In the genomic region with DNA sequence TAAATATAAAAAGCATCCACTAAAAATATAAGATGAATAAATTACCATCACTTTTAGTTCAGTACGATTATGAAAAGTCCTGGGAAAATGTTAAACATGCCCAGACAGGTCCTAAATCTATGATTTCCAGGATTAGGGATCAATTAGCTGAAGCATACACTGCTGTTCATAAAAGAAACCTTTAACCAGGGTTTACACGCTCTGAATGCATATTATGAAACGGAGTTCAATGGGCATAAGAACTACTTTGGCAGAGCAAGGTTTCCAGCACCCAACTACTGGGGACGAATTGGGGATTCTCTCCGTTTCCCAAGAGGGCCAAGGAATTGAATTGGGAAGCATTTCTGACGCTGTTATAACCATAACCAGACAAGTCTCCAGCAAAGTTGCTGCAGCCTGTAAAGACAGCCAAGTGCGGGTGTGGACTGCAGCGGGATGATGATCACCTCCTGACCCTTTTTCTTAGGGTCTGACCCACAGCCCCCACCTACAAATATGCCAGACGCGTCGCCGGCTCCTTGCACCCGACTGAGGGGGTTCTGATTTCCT, we compare ENCODE assay signal across 8 cellular contexts. TPM values are rescaled to one million over a fixed set of nuclear protein-coding genes. Genes with fewer than 3 reads are reported as not detected.
DNase-seq lines count a peak whose midpoint lies in the region; ATAC-seq and TF ChIP-seq lines count a peak whose summit lies in the region.

No MANE protein-coding gene starts in this region.

- H3K4me1 ChIP-seq in thoracic aorta (ENCODE audit: control insufficient read depth in 1 of 2, low read depth in 2 of 2) = peaks cover 36 to 69% of the 10 kb centered on the region in 2 donors

- H3K9me3 Mint-ChIP-seq in activated CD8-positive, alpha-beta memory T cell treated with anti-CD3 and anti-CD28 coated beads, Interleukin-2, amount 10 ng/mL, durations not matched to agents 7 days and 5 days (ENCODE audit: low read depth) = no peaks in the 10 kb centered on the region
- no peaks in the 10 kb centered on the region for H3K9me3 Mint-ChIP-seq in activated naive CD8-positive, alpha-beta T cell treated with anti-CD3 and anti-CD28 coated beads for 36 hours

- peaks cover 65% of the 10 kb centered on the region for H3K4me1 Mint-ChIP-seq in activated CD8-positive, alpha-beta memory T cell treated with anti-CD3 and anti-CD28 coated beads, Interleukin-2, amount 10 ng/mL, durations not matched to agents 7 days and 5 days
- peaks cover 33% of the 10 kb centered on the region for H3K4me1 Mint-ChIP-seq in activated naive CD8-positive, alpha-beta T cell treated with anti-CD3 and anti-CD28 coated beads for 36 hours

- no peaks in the 10 kb centered on the region for H3K27me3 ChIP-seq in kidney epithelial cell (ENCODE audit: control insufficient read depth, insufficient read depth, low read length)
- H3K27me3 ChIP-seq in thoracic aorta (replicated peaks; ENCODE audit: insufficient read depth) = no peaks in the 10 kb centered on the region

- H3K36me3 Mint-ChIP-seq in activated CD8-positive, alpha-beta memory T cell treated with anti-CD3 and anti-CD28 coated beads, Interleukin-2, amount 10 ng/mL, durations not matched to agents 7 days and 5 days = peaks cover 21% of the 10 kb centered on the region
- peaks cover 18% of the 10 kb centered on the region for H3K36me3 Mint-ChIP-seq in activated naive CD8-positive, alpha-beta T cell treated with anti-CD3 and anti-CD28 coated beads for 36 hours

- peak overlapping the region in 1 of 2 donors; percentile 96 for H3K27ac ChIP-seq in thoracic aorta

- H3K36me3 ChIP-seq in kidney epithelial cell (ENCODE audit: control insufficient read depth, insufficient read depth, low read length) (no peaks in the 10 kb centered on the region), thoracic aorta (no peaks in the 10 kb centered on the region)

- H3K27me3 Mint-ChIP-seq in activated CD8-positive, alpha-beta memory T cell treated with anti-CD3 and anti-CD28 coated beads, Interleukin-2, amount 10 ng/mL, durations not matched to agents 7 days and 5 days = no peaks in the 10 kb centered on the region
- H3K27me3 Mint-ChIP-seq in activated naive CD8-positive, alpha-beta T cell treated with anti-CD3 and anti-CD28 coated beads for 36 hours = no peaks in the 10 kb centered on the region

- CTCF ChIA-PET in activated CD8-positive, alpha-beta memory T cell treated with anti-CD3 and anti-CD28 coated beads, Interleukin-2, amount 10 ng/mL, durations not matched to agents 7 days and 5 days (lab: Charles Lee) = interaction anchor here (0.7 to 1.4 kb wide), 5 partner anchors 26 to 80 kb away, joined by 3 to 6 read pairs (median 3); no protein-coding TSS in a partner anchor

- no peak for DNase-seq in activated CD8-positive, alpha-beta memory T cell treated with anti-CD3 and anti-CD28 coated beads, Interleukin-2, amount 10 ng/mL, durations not matched to agents 7 days and 5 days
- no peak for DNase-seq in activated CD8-positive, alpha-beta memory T cell treated with anti-CD3 and anti-CD28 coated beads for 24 hours
- DNase-seq in activated naive CD8-positive, alpha-beta T cell treated with anti-CD3 and anti-CD28 coated beads for 36 hours = no peak
- no peak for DNase-seq in kidney epithelial cell (ENCODE audit: low read depth)
- DNase-seq in thoracic aorta (ENCODE audit: low spot score) = no peak
- DNase-seq in OCI-M2 (lab: John Stamatoyannopoulos, UW; ENCODE audit: unreplicated experiment) = no peak
- DNase-seq in NCI-H226 = no peak

- peak overlapping the region; percentile 90 for H3K27ac Mint-ChIP-seq in activated CD8-positive, alpha-beta memory T cell treated with anti-CD3 and anti-CD28 coated beads, Interleukin-2, amount 10 ng/mL, durations not matched to agents 7 days and 5 days
- no peak overlapping the region for H3K27ac Mint-ChIP-seq in activated naive CD8-positive, alpha-beta T cell treated with anti-CD3 and anti-CD28 coated beads for 36 hours

- H3K9me3 ChIP-seq in thoracic aorta = no peaks in the 10 kb centered on the region

- TF ChIP-seq CTCF in kidney epithelial cell (IDR thresholded peaks at IDR 0.05; ENCODE audit: insufficient read depth, low read length, poor library complexity, severe bottlenecking) (no peak), thoracic aorta (IDR thresholded peaks at IDR 0.05) (no peak)

- peak overlapping the region; percentile 98 for H3K4me3 Mint-ChIP-seq in activated CD8-positive, alpha-beta memory T cell treated with anti-CD3 and anti-CD28 coated beads, Interleukin-2, amount 10 ng/mL, durations not matched to agents 7 days and 5 days
- peak overlapping the region; percentile 92 for H3K4me3 Mint-ChIP-seq in activated naive CD8-positive, alpha-beta T cell treated with anti-CD3 and anti-CD28 coated beads for 36 hours

- no peak for ATAC-seq in activated CD8-positive, alpha-beta memory T cell treated with anti-CD3 and anti-CD28 coated beads, Interleukin-2, amount 10 ng/mL, durations not matched to agents 7 days and 5 days
- ATAC-seq in thoracic aorta (ENCODE audit: insufficient number of reproducible peaks, low FRiP score, low read depth) (no peak), GM18868 (IDR thresholded peaks at IDR 0.05; ENCODE audit: unreplicated experiment) (no peak)

- H3K4me3 ChIP-seq in kidney epithelial cell (ENCODE audit: low read depth, low read length) = peak overlapping the region; percentile 97
- peak overlapping the region; percentile 94 for H3K4me3 ChIP-seq in thoracic aorta

RNA-seq across cellular contexts. Expression of gene SLC30A1, which starts 1.6 kb away (rescaled TPM):
- 1 to 10 TPM; 7.9 to 9.3 TPM for total RNA-seq in activated CD8-positive, alpha-beta memory T cell treated with anti-CD3 and anti-CD28 coated beads, Interleukin-2, amount 10 ng/mL, durations not matched to agents 7 days and 5 days
- 10 to 100 TPM; 11.3 to 12.1 TPM for total RNA-seq in activated naive CD8-positive, alpha-beta T cell treated with anti-CD3 and anti-CD28 coated beads for 36 hours
- 18.8 and 19.8 TPM in 2 replicates for total RNA-seq in kidney epithelial cell
- 10 to 100 TPM in 1 of 2 donors, 1 to 10 TPM in 1; 8.8 to 23.9 TPM for total RNA-seq in thoracic aorta
